Comparison of ENCODE assay signal across 13 cellular contexts in the genomic region with DNA sequence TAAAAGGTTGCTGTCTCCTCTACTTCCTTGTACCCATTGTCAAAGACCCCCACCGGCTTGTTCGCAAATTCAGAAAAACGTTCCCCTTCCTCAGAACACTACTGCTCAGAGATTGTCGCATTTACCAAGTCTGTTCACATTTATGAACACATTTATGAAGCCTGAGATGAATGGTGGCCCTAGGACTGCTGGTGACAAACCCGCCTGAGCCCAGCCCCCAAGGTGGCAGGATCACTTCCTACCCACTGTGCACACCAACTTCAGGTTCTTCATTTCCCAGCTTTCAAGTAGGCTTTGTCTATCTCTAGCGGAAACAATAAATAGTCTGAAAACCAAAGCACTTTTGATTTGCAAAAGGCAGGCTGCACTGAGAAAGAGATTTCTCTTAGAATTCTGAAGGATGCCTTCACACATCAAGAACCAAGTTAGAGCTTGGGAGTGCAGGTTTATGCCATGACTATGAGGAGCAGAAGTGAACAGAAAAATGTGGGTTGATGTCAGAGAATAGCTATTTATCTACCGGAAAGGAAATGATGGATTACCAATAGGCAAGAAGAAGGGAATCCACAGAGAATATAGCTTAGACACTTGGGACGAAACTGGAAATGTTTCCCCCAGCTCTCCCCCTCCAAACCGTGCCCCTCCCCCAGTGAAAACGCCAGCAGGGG.
DNase-seq lines count a peak whose midpoint lies in the region; ATAC-seq and TF ChIP-seq lines count a peak whose summit lies in the region.
"Had no signal": no experiment of that assay in that cellular context is flagged by ENCODE, and none has a peak within 500 bp of the region (broad histone marks: within the 10 kb centered on the region; RNA-seq: fewer than 3 reads in every experiment).

No MANE protein-coding gene starts in this region.

- no peaks in the 10 kb centered on the region for H3K36me3 Mint-ChIP-seq in immature natural killer cell

- H3K4me1 Mint-ChIP-seq in immature natural killer cell = peaks cover 46% of the 10 kb centered on the region in 2 donors

- no peaks in the 10 kb centered on the region for H3K36me3 ChIP-seq in vagina
- H3K36me3 ChIP-seq: adrenal gland had no signal

- peaks cover 33% of the 10 kb centered on the region for H3K4me1 ChIP-seq in vagina

- H3K27ac ChIP-seq in vagina = peak overlapping the region; percentile 88

- peak; percentile 47 for DNase-seq in stimulated activated CD4-positive, alpha-beta T cell treated with anti-CD3 and anti-CD28 coated beads, Interleukin-15, amount 100 ng/mL, for 24 hours
- no peak for DNase-seq in stimulated activated CD4-positive, alpha-beta T cell treated with anti-CD3 and anti-CD28 coated beads, Interleukin-12 subunit alpha, Interleukin-12 subunit beta, amount 100 ng/mL, for 4 hours
- peak; percentile 48 for DNase-seq in activated CD8-positive, alpha-beta memory T cell treated with anti-CD3 and anti-CD28 coated beads, Interleukin-2, amount 50 U/mL, for 48 hours
- DNase-seq in immature natural killer cell (no peak), vagina (ENCODE audit: extremely low spot score in 2 of 2) (no peak), T1000 (lab: John Stamatoyannopoulos, UW) (no peak)
- DNase-seq: HFFc6; midbrain; NCI-H1092 treated with DMSO at 0.1 percent for 48 hours; stimulated activated CD4-positive, alpha-beta T cell treated with anti-CD3 and anti-CD28 coated beads, Interleukin-4, amount 100 ng/mL, for 1 hour had no signal

- ATAC-seq in GM21737 (IDR thresholded peaks at IDR 0.05; ENCODE audit: unreplicated experiment) (no peak), esophagus mucosa (no peak)

- H3K9me3 ChIP-seq in vagina = no peaks in the 10 kb centered on the region
- H3K9me3 ChIP-seq: adrenal gland had no signal

- no peak for TF ChIP-seq CTCF in vagina (IDR thresholded peaks at IDR 0.05)

- peaks cover 10 to 21% (median 11%) of the 10 kb centered on the region in 3 donors for H3K27me3 Mint-ChIP-seq in immature natural killer cell (ENCODE audit: low read depth in 3 of 3)

- H3K9me3 Mint-ChIP-seq in immature natural killer cell = no peaks in the 10 kb centered on the region
- H3K9me3 Mint-ChIP-seq: HFFc6 had no signal

- peak overlapping the region in 5 of 6 donors; percentile 91 to 97 (median 94) for H3K27ac Mint-ChIP-seq in immature natural killer cell
- H3K27ac Mint-ChIP-seq: HFFc6 had no signal

- TF ChIP-seq POLR2A in vagina (IDR thresholded peaks at IDR 0.05) = no peak

- no peak overlapping the region for H3K4me3 ChIP-seq in vagina
- H3K4me3 ChIP-seq: adrenal gland had no signal

- intact Hi-C loops in vagina (cut with DNase I) = loop anchor here (10.0 kb wide), 1 partner anchor 47 kb away; no protein-coding TSS in a partner anchor

- peak overlapping the region; percentile 74 to 78 (median 77) for H3K4me3 Mint-ChIP-seq in immature natural killer cell
- H3K4me3 Mint-ChIP-seq: HFFc6 had no signal

- H3K27me3 ChIP-seq in vagina = no peaks in the 10 kb centered on the region
- H3K27me3 ChIP-seq: adrenal gland had no signal

Comparison
In these comparisons a context has a peak if more than half of its experiments do, and no peak if none do; other contexts are left out.
1. DNase-seq: peak in stimulated activated CD4-positive, alpha-beta T cell treated with anti-CD3 and anti-CD28 coated beads, Interleukin-15, amount 100 ng/mL, for 24 hours (single experiment) and activated CD8-positive, alpha-beta memory T cell treated with anti-CD3 and anti-CD28 coated beads, Interleukin-2, amount 50 U/mL, for 48 hours (single experiment); none in stimulated activated CD4-positive, alpha-beta T cell treated with anti-CD3 and anti-CD28 coated beads, Interleukin-12 subunit alpha, Interleukin-12 subunit beta, amount 100 ng/mL, for 4 hours (single experiment), immature natural killer cell (0 of 3), vagina (0 of 2) and T1000 (single experiment).